ENCODE assay signal across 8 cellular contexts in genomic region chr2:196242131-196242620, GRCh38.
DNase-seq lines count a peak whose midpoint lies in the region; ATAC-seq and TF ChIP-seq lines count a peak whose summit lies in the region.

No MANE protein-coding gene starts in this region.

- no peak overlapping the region for H2BK120ac ChIP-seq in H9 (ENCODE audit: low read depth, low read length, poor library complexity, severe bottlenecking)

- TF ChIP-seq CTCF in GM12865 (IDR thresholded peaks at IDR 0.05; ENCODE audit: insufficient read depth, low read depth, low read length, missing control alignments), result no peak
- TF ChIP-seq CTCF in neutrophil (IDR thresholded peaks at IDR 0.05), result no peak
- TF ChIP-seq CTCF in H9 (conservative IDR thresholded peaks at IDR 0.05), result no peak
- no peak for TF ChIP-seq CTCF in RWPE1 (conservative IDR thresholded peaks at IDR 0.05; ENCODE audit: low read depth)

- peak overlapping the region; percentile 100 for H3K27ac Mint-ChIP-seq in activated naive CD8-positive, alpha-beta T cell treated with anti-CD3 and anti-CD28 coated beads, Interleukin-2, amount 50 U/mL, for 24 hours
- H3K27ac Mint-ChIP-seq in H9, result no peak overlapping the region; a peak in 1 of 7 replicates

- H3T11ph ChIP-seq in H9 (ENCODE audit: low read length), result no peak overlapping the region

- H3K36me3 ChIP-seq in neutrophil, result no peaks in the 10 kb centered on the region

- no peak overlapping the region for H2AK5ac ChIP-seq in H9 (ENCODE audit: insufficient read length, low read length)

- H3K4me1 ChIP-seq in neutrophil (ENCODE audit: control insufficient read depth in 1 of 2, insufficient read depth in 1 of 2, low read depth in 1 of 2, low read length in 1 of 2) (peaks cover 76 to 92% of the 10 kb centered on the region in 2 experiments), H9 (ENCODE audit: insufficient read depth, low read length) (no peaks in the 10 kb centered on the region)

- H4K91ac ChIP-seq in H9 (ENCODE audit: insufficient read length, low read depth, low read length), result no peak overlapping the region

- no CpG with 5 or more reads among the region's 7 CpGs for WGBS in H9 (ENCODE audit: extremely low coverage, insufficient read length, low lambda C conversion rate)

- no peaks in the 10 kb centered on the region for H3K23me2 ChIP-seq in H9 (ENCODE audit: insufficient read length, low read depth, low read length, poor library complexity, severe bottlenecking)

- CTCF ChIA-PET in RWPE1 (lab: Yijun Ruan, JAX), result interaction anchor here (0.7 kb wide), 1 partner anchor 692 kb away, joined by 3 read pairs; no protein-coding TSS in a partner anchor

- in situ Hi-C loops in KBM-7 (cut with MboI; ENCODE audit: low pct_unique_long_range_greater_than_20kb, low sequenced_read_pairs), result no loop called here

- H3K18ac ChIP-seq in H9 (ENCODE audit: insufficient read length, low read depth, low read length), result no peak overlapping the region

- H2BK20ac ChIP-seq in H9 (ENCODE audit: low read depth, low read length, poor library complexity, severe bottlenecking), result no peak overlapping the region

- H4K8ac ChIP-seq in H9 (replicated peaks; ENCODE audit: insufficient read length, low read depth, low read length), result no peak overlapping the region

- H3K9me3 ChIP-seq in neutrophil (no peaks in the 10 kb centered on the region), H9 (ENCODE audit: control insufficient read depth, low read depth, low read length) (no peaks in the 10 kb centered on the region)

- ATAC-seq in GM21619 (IDR thresholded peaks at IDR 0.05; ENCODE audit: unreplicated experiment), result peak; percentile 80
- ATAC-seq in activated naive CD8-positive, alpha-beta T cell treated with anti-CD3 and anti-CD28 coated beads, Interleukin-2, amount 50 U/mL, for 24 hours, result peak; percentile 91

- no peak overlapping the region for H3K4me3 ChIP-seq in GM12865 (ENCODE audit: low read depth, low read length)
- H3K4me3 ChIP-seq in neutrophil (ENCODE audit: low read depth in 1 of 2, low read length in 1 of 2), result peak overlapping the region; percentile 52 to 65

- H3K56ac ChIP-seq in H9 (ENCODE audit: insufficient read length, low read depth, low read length), result no peak overlapping the region

- H3K23ac ChIP-seq in H9 (ENCODE audit: insufficient read length, low read depth, low read length), result no peak overlapping the region

- H3K27ac ChIP-seq in neutrophil, result peak overlapping the region; percentile 99
- no peak overlapping the region for H3K27ac ChIP-seq in H9 (ENCODE audit: insufficient read length, low read depth, low read length)
- H3K27ac ChIP-seq in RWPE1, result no peak overlapping the region

- peaks cover under 1% of the 10 kb centered on the region for H3K36me3 Mint-ChIP-seq in activated naive CD8-positive, alpha-beta T cell treated with anti-CD3 and anti-CD28 coated beads, Interleukin-2, amount 50 U/mL, for 24 hours (ENCODE audit: low read depth)
- H3K36me3 Mint-ChIP-seq in H9 (ENCODE audit: insufficient read depth in 1 of 3, low read depth in 3 of 3), result no peaks in the 10 kb centered on the region

- H3K4me1 Mint-ChIP-seq in activated naive CD8-positive, alpha-beta T cell treated with anti-CD3 and anti-CD28 coated beads, Interleukin-2, amount 50 U/mL, for 24 hours, result peaks cover 88% of the 10 kb centered on the region
- peaks cover 0 to 2% of the 10 kb centered on the region in 2 experiments; a peak in 1 of 4 replicates for H3K4me1 Mint-ChIP-seq in H9

- no peaks in the 10 kb centered on the region for H3K79me2 ChIP-seq in H9 (ENCODE audit: insufficient read depth, low read length)

- H3K4me3 Mint-ChIP-seq in activated naive CD8-positive, alpha-beta T cell treated with anti-CD3 and anti-CD28 coated beads, Interleukin-2, amount 50 U/mL, for 24 hours, result peak overlapping the region; percentile 85
- H3K4me3 Mint-ChIP-seq in H9, result no peak overlapping the region

- peak; percentile 78 for DNase-seq in GM12865 (ENCODE audit: low read depth)
- DNase-seq in KBM-7, result peak; percentile 96
- no peak for DNase-seq in activated naive CD8-positive, alpha-beta T cell treated with anti-CD3 and anti-CD28 coated beads, Interleukin-2, amount 50 U/mL, for 24 hours
- no peak for DNase-seq in H9
- DNase-seq in RWPE1 (ENCODE audit: low spot score), result no peak
- DNase-seq in activated CD8-positive, alpha-beta memory T cell treated with anti-CD3 and anti-CD28 coated beads for 24 hours, result no peak

- H3K14ac ChIP-seq in H9 (ENCODE audit: insufficient read depth, low read length), result no peak overlapping the region

- H3K4ac ChIP-seq in H9 (ENCODE audit: low read depth, low read length), result no peak overlapping the region

- H2AFZ ChIP-seq in H9 (ENCODE audit: low read length), result no peak overlapping the region

- H3K4me2 ChIP-seq in H9 (ENCODE audit: insufficient read depth, insufficient read length, low read length), result no peak overlapping the region

- no peaks in the 10 kb centered on the region for H4K20me1 ChIP-seq in H9 (ENCODE audit: control insufficient read depth, insufficient read depth, insufficient read length)

- H3K9me3 Mint-ChIP-seq in activated naive CD8-positive, alpha-beta T cell treated with anti-CD3 and anti-CD28 coated beads, Interleukin-2, amount 50 U/mL, for 24 hours, result no peaks in the 10 kb centered on the region
- H3K9me3 Mint-ChIP-seq in H9, result no peaks in the 10 kb centered on the region

- H2BK15ac ChIP-seq in H9 (ENCODE audit: low read depth, low read length), result no peak overlapping the region

- H3K27me3 ChIP-seq in neutrophil (no peaks in the 10 kb centered on the region), H9 (ENCODE audit: insufficient read depth, low read length) (no peaks in the 10 kb centered on the region)

- H4K5ac ChIP-seq in H9 (ENCODE audit: insufficient read length, low read depth, low read length), result no peak overlapping the region

- H2BK12ac ChIP-seq in H9 (ENCODE audit: insufficient read length, low read depth, low read length), result no peak overlapping the region

- POLR2A ChIA-PET in RWPE1 (lab: Yijun Ruan, JAX; ENCODE audit: low non-redundant PET), result no interaction called here

- no peaks in the 10 kb centered on the region for H3K27me3 Mint-ChIP-seq in activated naive CD8-positive, alpha-beta T cell treated with anti-CD3 and anti-CD28 coated beads, Interleukin-2, amount 50 U/mL, for 24 hours
- no peaks in the 10 kb centered on the region for H3K27me3 Mint-ChIP-seq in H9 (ENCODE audit: low read depth)

- H3K79me1 ChIP-seq in H9 (ENCODE audit: insufficient read depth, low read depth, low read length, poor library complexity, severe bottlenecking), result no peaks in the 10 kb centered on the region

- no peak overlapping the region for H2BK5ac ChIP-seq in H9 (ENCODE audit: insufficient read length, low read length)

- no peak overlapping the region for H3K9ac ChIP-seq in H9 (ENCODE audit: extremely low read depth, insufficient read length, low read length)

Comparison
In these comparisons a context has a peak if more than half of its experiments do, and no peak if none do; other contexts are left out.
1. DNase-seq: peak in GM12865 (single experiment) and KBM-7 (single experiment); none in activated naive CD8-positive, alpha-beta T cell treated with anti-CD3 and anti-CD28 coated beads, Interleukin-2, amount 50 U/mL, for 24 hours (single experiment), H9 (single experiment), RWPE1 (single experiment) and activated CD8-positive, alpha-beta memory T cell treated with anti-CD3 and anti-CD28 coated beads for 24 hours (single experiment).